16 cellular contexts compared by ENCODE assay signal in the genomic region with DNA sequence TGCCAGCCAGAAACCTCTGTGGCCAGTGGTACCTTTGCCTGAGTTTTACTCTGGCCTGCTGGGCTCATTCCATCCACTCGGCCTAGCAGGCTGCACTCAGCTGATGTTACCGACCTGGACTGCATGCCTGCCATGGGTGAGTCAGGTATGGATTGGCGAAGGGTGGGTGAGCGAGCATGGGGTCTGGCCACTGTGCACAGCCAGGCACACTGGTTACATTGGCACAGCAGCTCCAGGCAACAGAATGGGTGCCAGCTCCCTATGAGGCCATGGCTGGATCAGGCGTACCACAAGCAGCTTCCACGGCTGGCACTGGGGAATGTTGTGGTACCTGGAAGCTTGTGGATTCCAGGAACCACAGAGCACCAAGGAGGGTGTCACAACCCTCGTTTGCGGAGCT.
DNase-seq lines count a peak whose midpoint lies in the region; ATAC-seq, FAIRE-seq and TF ChIP-seq lines count a peak whose summit lies in the region.
"Had no signal": no experiment of that assay in that cellular context is flagged by ENCODE, and none has a peak within 500 bp of the region (broad histone marks: within the 10 kb centered on the region; RNA-seq: fewer than 3 reads in every experiment).

No MANE protein-coding gene starts in this region.

- ATAC-seq in IMR-90 (ENCODE audit: low read depth) (no peak), HG03025 (IDR thresholded peaks at IDR 0.05; ENCODE audit: low FRiP score, unreplicated experiment) (no peak)
- ATAC-seq: HCT116 had no signal

- POLR2A ChIA-PET in IMR-90 (lab: Charles Lee; ENCODE audit: unreplicated experiment), result no interaction called here

- intact Hi-C loops in IMR-90 (cut with micrococcal nuclease), result no loop called here

- peak overlapping the region; percentile 37 for H2AK9ac ChIP-seq in IMR-90 (replicated peaks; ENCODE audit: low read depth, low read length, poor library complexity)

- H3K4ac ChIP-seq in IMR-90 (ENCODE audit: low read depth, low read length) (peak overlapping the region; percentile 51; the same call in 1 of the 2 replicates), mesenchymal stem cell (ENCODE audit: low read depth in 1 of 2, low read length in 2 of 2) (peak overlapping the region in 1 of 2 experiments; percentile 6)

- H2BK5ac ChIP-seq in IMR-90 (ENCODE audit: low read depth, low read length, poor library complexity, severe bottlenecking) (no peak overlapping the region), mesenchymal stem cell (ENCODE audit: low read depth, low read length, poor library complexity, severe bottlenecking) (no peak overlapping the region)

- TF ChIP-seq CTCF in IMR-90 (conservative IDR thresholded peaks at IDR 0.05; ENCODE audit: low read depth, low read length) (no peak), bronchial epithelial cell (IDR thresholded peaks at IDR 0.05; ENCODE audit: insufficient read depth, low read length, severe bottlenecking) (no peak)

- H2BK20ac ChIP-seq in IMR-90 (ENCODE audit: low read depth, low read length), result peak overlapping the region; percentile 49; the same call in 1 of the 2 replicates

- H3K4me1 ChIP-seq in IMR-90 (ENCODE audit: control insufficient read depth, insufficient read depth, low read length), result peaks cover 8% of the 10 kb centered on the region
- H3K4me1 ChIP-seq in mesenchymal stem cell (ENCODE audit: control insufficient read depth, insufficient read depth, low read depth, low read length), result no peaks in the 10 kb centered on the region

- CTCF ChIA-PET in IMR-90 (lab: Yijun Ruan, JAX), result no interaction called here

- TF ChIP-seq RAD21 in IMR-90 (IDR thresholded peaks at IDR 0.05; ENCODE audit: low read length), result no peak

- H2AK5ac ChIP-seq in IMR-90 (ENCODE audit: low read depth, low read length), result peak overlapping the region; percentile 89; the same call in 1 of the 2 replicates
- H2AK5ac ChIP-seq in mesenchymal stem cell (ENCODE audit: low read length, severe bottlenecking), result no peak overlapping the region

- H2BK15ac ChIP-seq in IMR-90 (ENCODE audit: low read depth, low read length) (no peak overlapping the region; the same call in 2 of the 3 replicates), mesenchymal stem cell (ENCODE audit: low read depth, poor library complexity, severe bottlenecking) (no peak overlapping the region)

- H3K27ac ChIP-seq in IMR-90 (ENCODE audit: insufficient read depth, low read length) (no peak overlapping the region), mesenchymal stem cell (ENCODE audit: low read length, poor library complexity, severe bottlenecking) (no peak overlapping the region)

- FAIRE-seq in bronchial epithelial cell (lab: Jason Lieb, UNC), result peak; percentile 47
- FAIRE-seq: G401.6, GM12892 had no signal

- H4K8ac ChIP-seq in IMR-90 (ENCODE audit: low read depth in 2 of 2, low read length in 2 of 2) (no peak overlapping the region), mesenchymal stem cell (ENCODE audit: low read length) (no peak overlapping the region)

- no peaks in the 10 kb centered on the region for H3K79me1 ChIP-seq in IMR-90 (ENCODE audit: low read depth in 1 of 2, low read length in 2 of 2)
- H3K79me1 ChIP-seq in mesenchymal stem cell (replicated peaks; ENCODE audit: low read length, poor library complexity, severe bottlenecking), result no peaks in the 10 kb centered on the region

- H3K56ac ChIP-seq in IMR-90 (ENCODE audit: extremely low read depth, insufficient read depth, low read length), result no peak overlapping the region

- peak overlapping the region; percentile 46; the same call in 1 of the 2 replicates for H2BK120ac ChIP-seq in IMR-90 (ENCODE audit: low read depth, low read length)
- H2BK120ac ChIP-seq in mesenchymal stem cell (ENCODE audit: low read depth, low read length), result no peak overlapping the region

- H2BK12ac ChIP-seq in mesenchymal stem cell (ENCODE audit: low read length in 2 of 2), result peak overlapping the region in 1 of 2 experiments; percentile 98

- H3K36me3 ChIP-seq in IMR-90 (ENCODE audit: control insufficient read depth, insufficient read depth, low read length), result no peaks in the 10 kb centered on the region
- H3K36me3 ChIP-seq in bronchial epithelial cell (ENCODE audit: control insufficient read depth, insufficient read depth, low read length), result no peaks in the 10 kb centered on the region
- no peaks in the 10 kb centered on the region for H3K36me3 ChIP-seq in mesenchymal stem cell (ENCODE audit: control insufficient read depth in 1 of 2, insufficient read depth in 2 of 2, low read depth in 1 of 2, low read length in 2 of 2)

- H4K20me1 ChIP-seq in IMR-90 (ENCODE audit: insufficient read depth, low read length), result no peaks in the 10 kb centered on the region

- in situ Hi-C loops in IMR-90 (cut with MboI; ENCODE audit: low sequenced_read_pairs), result no loop called here

- H3K4me3 ChIP-seq in IMR-90 (ENCODE audit: insufficient read depth, low read depth, low read length) (no peak overlapping the region), bronchial epithelial cell (ENCODE audit: low read depth, low read length) (no peak overlapping the region), mesenchymal stem cell (ENCODE audit: insufficient read depth in 1 of 2, low read depth in 1 of 2, low read length in 2 of 2) (no peak overlapping the region)

- H3K4me2 ChIP-seq in IMR-90 (ENCODE audit: low read depth, low read length) (no peak overlapping the region), mesenchymal stem cell (ENCODE audit: low read length, poor library complexity, severe bottlenecking) (no peak overlapping the region)

- no peak overlapping the region for H3K18ac ChIP-seq in IMR-90 (ENCODE audit: low read depth, low read length)
- peak overlapping the region in 1 of 2 experiments; percentile 80 for H3K18ac ChIP-seq in mesenchymal stem cell (ENCODE audit: low read depth in 1 of 2, low read length in 2 of 2)

- no peaks in the 10 kb centered on the region for H3K27me3 ChIP-seq in IMR-90 (ENCODE audit: control insufficient read depth, insufficient read depth, low read length)
- H3K27me3 ChIP-seq in bronchial epithelial cell (ENCODE audit: control insufficient read depth, insufficient read depth, low read length), result no peaks in the 10 kb centered on the region
- H3K27me3 ChIP-seq in mesenchymal stem cell (ENCODE audit: control insufficient read depth in 1 of 2, insufficient read depth in 1 of 2, low read length in 2 of 2), result no peaks in the 10 kb centered on the region

- H2AFZ ChIP-seq in IMR-90 (replicated peaks; ENCODE audit: low read length, poor library complexity), result peak overlapping the region; percentile 30
- H2AFZ ChIP-seq in mesenchymal stem cell (ENCODE audit: low read depth, low read length), result no peak overlapping the region

- TF ChIP-seq POLR2A in IMR-90 (IDR thresholded peaks at IDR 0.05; ENCODE audit: low read depth, low read length), result no peak

- no peak for DNase-seq in IMR-90
- DNase-seq in bronchial epithelial cell (ENCODE audit: low read depth), result no peak
- no peak for DNase-seq in mesenchymal stem cell
- no peak for DNase-seq in DMS53 treated with DMSO at 0.1 percent for 48 hours (lab: John Stamatoyannopoulos, UW; ENCODE audit: unreplicated experiment)
- DNase-seq in NCI-H1694 (lab: John Stamatoyannopoulos, UW), result no peak
- DNase-seq: C1 segment of cervical spinal cord; Calu3; CD4-positive, alpha-beta memory T cell; COR-L47; DND-41; GOT3; H7 had no signal

- H3K9me1 ChIP-seq in IMR-90 (ENCODE audit: insufficient read depth, low read length), result 0 out of 2 replicates have a peak, but pooled peaks cover 3% of the 10 kb centered on the region

- H3K23ac ChIP-seq in IMR-90 (ENCODE audit: low read depth, low read length) (no peak overlapping the region), mesenchymal stem cell (ENCODE audit: low read length in 2 of 2) (no peak overlapping the region)

- H3K9ac ChIP-seq in IMR-90 (ENCODE audit: low read depth, low read length) (no peak overlapping the region), mesenchymal stem cell (ENCODE audit: low read length) (no peak overlapping the region)

- WGBS in IMR-90 (ENCODE audit: extremely low coverage in 2 of 2, insufficient read length in 1 of 2), 2 experiments, result 94% methylated on average over 5 of the region's 8 CpGs; no CpG with 5 or more reads in 1 of the 2 experiments
- 93% methylated on average over 8 of the region's 8 CpGs for WGBS in mesenchymal stem cell

- BruUV-seq in IMR-90 (replicated peaks; lab: Mats Ljungman, UMichigan), result no TSS peak

- no peak overlapping the region for H4K5ac ChIP-seq in IMR-90 (ENCODE audit: low read depth, low read length)

- H4K91ac ChIP-seq in IMR-90 (ENCODE audit: insufficient read depth, low read depth, low read length), result no peak overlapping the region
- peak overlapping the region; percentile 18 for H4K91ac ChIP-seq in mesenchymal stem cell (ENCODE audit: low read length)

- H3K9me3 ChIP-seq in IMR-90 (ENCODE audit: control insufficient read depth, insufficient read depth, low read length) (no peaks in the 10 kb centered on the region), mesenchymal stem cell (ENCODE audit: control insufficient read depth, low read length) (no peaks in the 10 kb centered on the region)

- H3K14ac ChIP-seq in IMR-90 (replicated peaks; ENCODE audit: low read depth, low read length), result no peak overlapping the region
- H3K14ac ChIP-seq in mesenchymal stem cell (ENCODE audit: low read length in 2 of 2), result peak overlapping the region in 1 of 2 experiments; percentile 93

- dilution Hi-C loops in IMR-90 (cut with HindIII; ENCODE audit: low sequenced_read_pairs, unreplicated experiment), result no loop called here

TF ChIP-seq in IMR-90, 13 proteins besides CTCF, POLR2A, EP300 and RAD21 (continues in another document):
- TF ChIP-seq BHLHE40 (IDR thresholded peaks at IDR 0.05; ENCODE audit: low read depth, low read length) (no peak), RCOR1 (IDR thresholded peaks at IDR 0.05; ENCODE audit: insufficient replicate concordance, low read length) (no peak), FOS (IDR thresholded peaks at IDR 0.05; ENCODE audit: low read depth, low read length) (no peak)
- TF ChIP-seq, protein P1, sequence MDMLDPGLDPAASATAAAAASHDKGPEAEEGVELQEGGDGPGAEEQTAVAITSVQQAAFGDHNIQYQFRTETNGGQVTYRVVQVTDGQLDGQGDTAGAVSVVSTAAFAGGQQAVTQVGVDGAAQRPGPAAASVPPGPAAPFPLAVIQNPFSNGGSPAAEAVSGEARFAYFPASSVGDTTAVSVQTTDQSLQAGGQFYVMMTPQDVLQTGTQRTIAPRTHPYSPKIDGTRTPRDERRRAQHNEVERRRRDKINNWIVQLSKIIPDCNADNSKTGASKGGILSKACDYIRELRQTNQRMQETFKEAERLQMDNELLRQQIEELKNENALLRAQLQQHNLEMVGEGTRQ (IDR thresholded peaks at IDR 0.05; ENCODE audit: low read depth, low read length), result no peak
- TF ChIP-seq, protein P2, sequence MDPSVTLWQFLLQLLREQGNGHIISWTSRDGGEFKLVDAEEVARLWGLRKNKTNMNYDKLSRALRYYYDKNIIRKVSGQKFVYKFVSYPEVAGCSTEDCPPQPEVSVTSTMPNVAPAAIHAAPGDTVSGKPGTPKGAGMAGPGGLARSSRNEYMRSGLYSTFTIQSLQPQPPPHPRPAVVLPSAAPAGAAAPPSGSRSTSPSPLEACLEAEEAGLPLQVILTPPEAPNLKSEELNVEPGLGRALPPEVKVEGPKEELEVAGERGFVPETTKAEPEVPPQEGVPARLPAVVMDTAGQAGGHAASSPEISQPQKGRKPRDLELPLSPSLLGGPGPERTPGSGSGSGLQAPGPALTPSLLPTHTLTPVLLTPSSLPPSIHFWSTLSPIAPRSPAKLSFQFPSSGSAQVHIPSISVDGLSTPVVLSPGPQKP (IDR thresholded peaks at IDR 0.05; ENCODE audit: borderline replicate concordance, low read depth, low read length), result no peak
